ENCODE assay signal across 24 cellular contexts in genomic region chr6:130156908-130157307, GRCh38.
"Had no signal": no experiment of that assay in that cellular context is flagged by ENCODE, and none has a peak within 500 bp of the region (broad histone marks: within the 10 kb centered on the region; RNA-seq: fewer than 3 reads in every experiment).

No MANE protein-coding gene starts in this region.

- FAIRE-seq: colon, endothelial cell of umbilical vein, frontal cortex, islet of Langerhans, keratinocyte had no signal

- H3K27ac Mint-ChIP-seq: mesothelial cell of epicardium had no signal

- H3K4me3 Mint-ChIP-seq: mesothelial cell of epicardium, naive B cell had no signal

- H3K4me3 ChIP-seq: coronary artery, dorsolateral prefrontal cortex, esophagus muscularis mucosa, gastroesophageal sphincter, heart left ventricle, hepatocyte, left lung, lower lobe of right lung, mucosa of descending colon had no signal

- ATAC-seq: foreskin keratinocyte, gastroesophageal sphincter, heart left ventricle, left cardiac atrium, left lung, left ventricle myocardium superior, lower lobe of right lung, mucosa of descending colon had no signal

- H3K36me3 Mint-ChIP-seq: naive B cell had no signal

- H3K36me3 ChIP-seq: esophagus muscularis mucosa, gastroesophageal sphincter, heart left ventricle, left lung, lower lobe of right lung had no signal

- DNase-seq: dermis blood vessel endothelial cell; dorsolateral prefrontal cortex; effector CD4-positive, alpha-beta T cell; effector memory CD4-positive, alpha-beta T cell; foreskin keratinocyte; heart left ventricle; hypothalamus; left cardiac atrium; left lung; left ventricle myocardium superior; lower lobe of right lung; mesenchymal stem cell; mucosa of descending colon; naive B cell had no signal

- H3K9me3 ChIP-seq: esophagus muscularis mucosa, lower lobe of right lung had no signal

- H3K4me1 Mint-ChIP-seq: mesothelial cell of epicardium, naive B cell had no signal

- H3K27me3 Mint-ChIP-seq: naive B cell had no signal

- H3K4me1 ChIP-seq: esophagus muscularis mucosa, foreskin keratinocyte, gastroesophageal sphincter, left lung, lower lobe of right lung had no signal

- H3K27ac ChIP-seq: coronary artery, dorsolateral prefrontal cortex, esophagus muscularis mucosa, foreskin keratinocyte, gastroesophageal sphincter, heart left ventricle, hepatocyte, left lung, lower lobe of right lung had no signal

- H3K4me2 ChIP-seq: hepatocyte had no signal
